In genomic region chr12:22101749-22102243, GRCh38 we compare ENCODE assay signal across 8 cellular contexts. TPM values are rescaled to one million over a fixed set of nuclear protein-coding genes. Genes with fewer than 3 reads are reported as not detected.
DNase-seq lines count a peak whose midpoint lies in the region; ATAC-seq, FAIRE-seq and TF ChIP-seq lines count a peak whose summit lies in the region.

No MANE protein-coding gene starts in this region.

- no peak for FAIRE-seq in GM12892 (lab: Jason Lieb, UNC)

- no peak overlapping the region for H3K4me3 Mint-ChIP-seq in chondrocyte (ENCODE audit: unreplicated experiment)

- peaks cover 33% of the 10 kb centered on the region for H3K9me3 Mint-ChIP-seq in chondrocyte (ENCODE audit: low read depth)

- TF ChIP-seq POLR2A in GM12892 (IDR thresholded peaks at IDR 0.05; ENCODE audit: low read depth, low read length): no peak

- H3K27me3 Mint-ChIP-seq in chondrocyte (ENCODE audit: low read depth): peaks cover 7% of the 10 kb centered on the region

- peak; percentile 13 to 35 for DNase-seq in activated CD4-positive, alpha-beta T cell treated with anti-CD3 and anti-CD28 coated beads, Interleukin-2, amount 50 U/mL, for 48 hours
- no peak for DNase-seq in activated CD4-positive, alpha-beta T cell treated with anti-CD3 and anti-CD28 coated beads, Interleukin-2, amount 50 U/mL, for 1 hour
- DNase-seq in chondrocyte (ENCODE audit: low spot score) (no peak), nucleus accumbens (lab: John Stamatoyannopoulos, UW) (peak in 50 of 56 donors; percentile 15 to 80 (median 54)), GM12892 (ENCODE audit: insufficient read length) (no peak), NCI-H2029 treated with DMSO at 0.1 percent for 48 hours (lab: John Stamatoyannopoulos, UW) (no peak)

- TF ChIP-seq CTCF in chondrocyte (IDR thresholded peaks at IDR 0.05): no peak

- ATAC-seq in HG03378 (IDR thresholded peaks at IDR 0.05; ENCODE audit: unreplicated experiment) (peak; percentile 48), GM21390 (IDR thresholded peaks at IDR 0.05; ENCODE audit: unreplicated experiment) (no peak)

- peak overlapping the region; percentile 79 for H3K27ac Mint-ChIP-seq in chondrocyte (ENCODE audit: unreplicated experiment)

- peaks cover 9% of the 10 kb centered on the region for H3K36me3 Mint-ChIP-seq in chondrocyte (ENCODE audit: low read depth)

- peaks cover 9% of the 10 kb centered on the region for H3K4me1 Mint-ChIP-seq in chondrocyte (ENCODE audit: low read depth)

RNA-seq across cellular contexts. Expression of gene CMAS, which starts 55.8 kb away (rescaled TPM):
- 26.1 to 28.5 TPM (median 27.0 TPM) in 3 replicates for total RNA-seq in chondrocyte
- polyA plus RNA-seq in GM12892 (2012; ENCODE audit: missing spikeins): 42.8 TPM

Comparison
In these comparisons a context has a peak if more than half of its experiments do, and no peak if none do; other contexts are left out.
1. DNase-seq: peak in activated CD4-positive, alpha-beta T cell treated with anti-CD3 and anti-CD28 coated beads, Interleukin-2, amount 50 U/mL, for 48 hours (2 of 2) and nucleus accumbens (50 of 56); none in activated CD4-positive, alpha-beta T cell treated with anti-CD3 and anti-CD28 coated beads, Interleukin-2, amount 50 U/mL, for 1 hour (single experiment), chondrocyte (single experiment), GM12892 (single experiment) and NCI-H2029 treated with DMSO at 0.1 percent for 48 hours (single experiment).